ENCODE assay signal across 2 cellular contexts in the genomic region with DNA sequence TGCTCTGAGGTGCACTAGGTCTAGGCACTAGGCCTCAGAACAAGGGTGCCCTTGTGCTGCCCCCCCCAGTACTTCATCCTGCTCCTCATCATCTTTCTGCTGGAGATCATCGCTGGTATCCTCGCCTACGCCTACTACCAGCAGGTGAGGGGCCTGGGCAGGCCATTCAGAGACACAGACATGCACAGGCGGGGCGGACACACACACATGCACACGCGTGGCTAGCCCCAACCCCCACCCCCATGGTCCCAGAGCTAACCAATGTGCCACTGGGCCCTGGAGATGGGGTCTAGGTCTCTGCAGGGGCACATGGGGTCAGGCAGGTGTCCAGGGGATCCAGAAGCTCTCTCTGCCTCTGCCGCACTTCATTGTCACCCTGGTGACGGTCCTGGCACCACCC.
A peak's percentile ranks its signal among the peaks of the same experiment; 100 is the strongest.
TF ChIP-seq lines count a peak whose summit lies in the region.

No MANE protein-coding gene starts in this region.

TF ChIP-seq in HepG2, 621 proteins besides CTCF, POLR2A, EP300 and RAD21:
- TF ChIP-seq AGO2 (optimal IDR thresholded peaks at IDR 0.05; ENCODE audit: low read depth, low read length), result peak; percentile 55
- TF ChIP-seq IKZF1 (IDR thresholded peaks at IDR 0.05), result no peak
- TF ChIP-seq PAXIP1 (CRISPR knock-in tag; conservative IDR thresholded peaks at IDR 0.05), result no peak
- no peak for TF ChIP-seq PLRG1 (conservative IDR thresholded peaks at IDR 0.05)
- TF ChIP-seq POLR2G (IDR thresholded peaks at IDR 0.05; ENCODE audit: low read depth, low read length), result peak; percentile 54; the same call in 1 of the 2 replicates
- no peak for TF ChIP-seq ZBTB38 (CRISPR knock-in tag; IDR thresholded peaks at IDR 0.05)
- TF ChIP-seq ZNF558 (CRISPR knock-in tag; IDR thresholded peaks at IDR 0.05; ENCODE audit: borderline replicate concordance), result no peak
- peak; percentile 32 for TF ChIP-seq RBFOX2 (IDR thresholded peaks at IDR 0.05; ENCODE audit: low read depth, low read length)
- peak; percentile 23 for TF ChIP-seq AGO1 (IDR thresholded peaks at IDR 0.05; ENCODE audit: low read depth, low read length, poor library complexity, severe bottlenecking)
- 0 out of 2 replicates have a peak, but pooled peaks have one; percentile 15 for TF ChIP-seq POLR2AphosphoS5 (IDR thresholded peaks at IDR 0.05; ENCODE audit: low read depth, low read length)
- 0 out of 2 replicates have a peak, but pooled peaks have one; percentile 33 for TF ChIP-seq ZNF780A (CRISPR knock-in tag; IDR thresholded peaks at IDR 0.05)
TF ChIP-seq in HepG2: peak in this region for 6.

TF ChIP-seq in GM23338, 12 proteins besides CTCF, POLR2A, EP300 and RAD21:
- TF ChIP-seq REST (IDR thresholded peaks at IDR 0.05; ENCODE audit: unreplicated experiment), result no peak
- TF ChIP-seq, protein P1, sequence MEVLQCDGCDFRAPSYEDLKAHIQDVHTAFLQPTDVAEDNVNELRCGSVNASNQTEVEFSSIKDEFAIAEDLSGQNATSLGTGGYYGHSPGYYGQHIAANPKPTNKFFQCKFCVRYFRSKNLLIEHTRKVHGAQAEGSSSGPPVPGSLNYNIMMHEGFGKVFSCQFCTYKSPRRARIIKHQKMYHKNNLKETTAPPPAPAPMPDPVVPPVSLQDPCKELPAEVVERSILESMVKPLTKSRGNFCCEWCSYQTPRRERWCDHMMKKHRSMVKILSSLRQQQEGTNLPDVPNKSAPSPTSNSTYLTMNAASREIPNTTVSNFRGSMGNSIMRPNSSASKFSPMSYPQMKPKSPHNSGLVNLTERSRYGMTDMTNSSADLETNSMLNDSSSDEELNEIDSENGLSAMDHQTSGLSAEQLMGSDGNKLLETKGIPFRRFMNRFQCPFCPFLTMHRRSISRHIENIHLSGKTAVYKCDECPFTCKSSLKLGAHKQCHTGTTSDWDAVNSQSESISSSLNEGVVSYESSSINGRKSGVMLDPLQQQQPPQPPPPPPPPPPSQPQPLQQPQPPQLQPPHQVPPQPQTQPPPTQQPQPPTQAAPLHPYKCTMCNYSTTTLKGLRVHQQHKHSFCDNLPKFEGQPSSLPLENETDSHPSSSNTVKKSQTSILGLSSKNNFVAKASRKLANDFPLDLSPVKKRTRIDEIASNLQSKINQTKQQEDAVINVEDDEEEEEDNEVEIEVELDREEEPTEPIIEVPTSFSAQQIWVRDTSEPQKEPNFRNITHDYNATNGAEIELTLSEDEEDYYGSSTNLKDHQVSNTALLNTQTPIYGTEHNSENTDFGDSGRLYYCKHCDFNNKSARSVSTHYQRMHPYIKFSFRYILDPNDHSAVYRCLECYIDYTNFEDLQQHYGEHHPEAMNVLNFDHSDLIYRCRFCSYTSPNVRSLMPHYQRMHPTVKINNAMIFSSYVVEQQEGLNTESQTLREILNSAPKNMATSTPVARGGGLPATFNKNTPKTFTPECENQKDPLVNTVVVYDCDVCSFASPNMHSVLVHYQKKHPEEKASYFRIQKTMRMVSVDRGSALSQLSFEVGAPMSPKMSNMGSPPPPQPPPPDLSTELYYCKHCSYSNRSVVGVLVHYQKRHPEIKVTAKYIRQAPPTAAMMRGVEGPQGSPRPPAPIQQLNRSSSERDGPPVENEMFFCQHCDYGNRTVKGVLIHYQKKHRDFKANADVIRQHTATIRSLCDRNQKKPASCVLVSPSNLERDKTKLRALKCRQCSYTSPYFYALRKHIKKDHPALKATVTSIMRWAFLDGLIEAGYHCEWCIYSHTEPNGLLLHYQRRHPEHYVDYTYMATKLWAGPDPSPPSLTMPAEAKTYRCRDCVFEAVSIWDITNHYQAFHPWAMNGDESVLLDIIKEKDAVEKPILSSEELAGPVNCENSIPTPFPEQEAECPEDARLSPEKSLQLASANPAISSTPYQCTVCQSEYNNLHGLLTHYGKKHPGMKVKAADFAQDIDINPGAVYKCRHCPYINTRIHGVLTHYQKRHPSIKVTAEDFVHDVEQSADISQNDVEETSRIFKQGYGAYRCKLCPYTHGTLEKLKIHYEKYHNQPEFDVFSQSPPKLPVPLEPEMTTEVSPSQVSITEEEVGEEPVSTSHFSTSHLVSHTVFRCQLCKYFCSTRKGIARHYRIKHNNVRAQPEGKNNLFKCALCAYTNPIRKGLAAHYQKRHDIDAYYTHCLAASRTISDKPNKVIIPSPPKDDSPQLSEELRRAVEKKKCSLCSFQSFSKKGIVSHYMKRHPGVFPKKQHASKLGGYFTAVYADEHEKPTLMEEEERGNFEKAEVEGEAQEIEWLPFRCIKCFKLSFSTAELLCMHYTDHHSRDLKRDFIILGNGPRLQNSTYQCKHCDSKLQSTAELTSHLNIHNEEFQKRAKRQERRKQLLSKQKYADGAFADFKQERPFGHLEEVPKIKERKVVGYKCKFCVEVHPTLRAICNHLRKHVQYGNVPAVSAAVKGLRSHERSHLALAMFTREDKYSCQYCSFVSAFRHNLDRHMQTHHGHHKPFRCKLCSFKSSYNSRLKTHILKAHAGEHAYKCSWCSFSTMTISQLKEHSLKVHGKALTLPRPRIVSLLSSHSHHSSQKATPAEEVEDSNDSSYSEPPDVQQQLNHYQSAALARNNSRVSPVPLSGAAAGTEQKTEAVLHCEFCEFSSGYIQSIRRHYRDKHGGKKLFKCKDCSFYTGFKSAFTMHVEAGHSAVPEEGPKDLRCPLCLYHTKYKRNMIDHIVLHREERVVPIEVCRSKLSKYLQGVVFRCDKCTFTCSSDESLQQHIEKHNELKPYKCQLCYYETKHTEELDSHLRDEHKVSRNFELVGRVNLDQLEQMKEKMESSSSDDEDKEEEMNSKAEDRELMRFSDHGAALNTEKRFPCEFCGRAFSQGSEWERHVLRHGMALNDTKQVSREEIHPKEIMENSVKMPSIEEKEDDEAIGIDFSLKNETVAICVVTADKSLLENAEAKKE (CRISPR knock-in tag; IDR thresholded peaks at IDR 0.05), result no peak
- TF ChIP-seq EZH2 (IDR thresholded peaks at IDR 0.05; ENCODE audit: low read depth, unreplicated experiment), result no peak
- no peak for TF ChIP-seq STAT1 (IDR thresholded peaks at IDR 0.05; ENCODE audit: unreplicated experiment)
- TF ChIP-seq, protein P2, sequence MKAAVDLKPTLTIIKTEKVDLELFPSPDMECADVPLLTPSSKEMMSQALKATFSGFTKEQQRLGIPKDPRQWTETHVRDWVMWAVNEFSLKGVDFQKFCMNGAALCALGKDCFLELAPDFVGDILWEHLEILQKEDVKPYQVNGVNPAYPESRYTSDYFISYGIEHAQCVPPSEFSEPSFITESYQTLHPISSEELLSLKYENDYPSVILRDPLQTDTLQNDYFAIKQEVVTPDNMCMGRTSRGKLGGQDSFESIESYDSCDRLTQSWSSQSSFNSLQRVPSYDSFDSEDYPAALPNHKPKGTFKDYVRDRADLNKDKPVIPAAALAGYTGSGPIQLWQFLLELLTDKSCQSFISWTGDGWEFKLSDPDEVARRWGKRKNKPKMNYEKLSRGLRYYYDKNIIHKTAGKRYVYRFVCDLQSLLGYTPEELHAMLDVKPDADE (IDR thresholded peaks at IDR 0.05), result no peak
- no peak for TF ChIP-seq CREB1 (CRISPR knock-in tag; IDR thresholded peaks at IDR 0.05; ENCODE audit: low read depth)
- no peak for TF ChIP-seq ZNF331 (CRISPR knock-in tag; IDR thresholded peaks at IDR 0.05; ENCODE audit: low read depth)
- no peak for TF ChIP-seq JUNB (IDR thresholded peaks at IDR 0.05; ENCODE audit: unreplicated experiment)
- TF ChIP-seq NANOG (IDR thresholded peaks at IDR 0.05; ENCODE audit: borderline replicate concordance), result no peak
- no peak for TF ChIP-seq EZH2phosphoT487 (IDR thresholded peaks at IDR 0.05; ENCODE audit: unreplicated experiment)
- no peak for TF ChIP-seq POLR2AphosphoS5 (IDR thresholded peaks at IDR 0.05; ENCODE audit: low read depth)
